In genomic region chr17:19739241-19740201, GRCh38 we compare ENCODE assay signal across 36 cellular contexts. TPM values are rescaled to one million over a fixed set of nuclear protein-coding genes. Genes with fewer than 3 reads are reported as not detected.
"Had no signal": no experiment of that assay in that cellular context is flagged by ENCODE, and none has a peak within 500 bp of the region (broad histone marks: within the 10 kb centered on the region; RNA-seq: fewer than 3 reads in every experiment).

No MANE protein-coding gene starts in this region.

- H3K27ac ChIP-seq: adrenal gland, body of pancreas, esophagus muscularis mucosa, foreskin keratinocyte, gastrocnemius medialis, VCaP had no signal

- H3K27me3 ChIP-seq: adrenal gland, body of pancreas, esophagus muscularis mucosa, foreskin keratinocyte, gastrocnemius medialis had no signal

- H3K36me3 ChIP-seq: adrenal gland, esophagus muscularis mucosa, gastrocnemius medialis had no signal

- H3K9me3 ChIP-seq: adrenal gland, body of pancreas, esophagus muscularis mucosa, gastrocnemius medialis had no signal

- H3K4me3 ChIP-seq: adrenal gland, body of pancreas, esophagus muscularis mucosa, gastrocnemius medialis had no signal

- DNase-seq: activated CD4-positive, alpha-beta memory T cell treated with anti-CD3 and anti-CD28 coated beads, Interleukin-2, amount 10 ng/mL, durations not matched to agents 7 days and 5 days; activated CD4-positive, alpha-beta T cell treated with anti-CD3 and anti-CD28 coated beads for 1 hour; activated CD4-positive, alpha-beta T cell treated with anti-CD3 and anti-CD28 coated beads for 4 hours; activated CD4-positive, alpha-beta T cell treated with anti-CD3 and anti-CD28 coated beads, Interleukin-2, amount 10 ng/mL, durations not matched to agents 7 days and 5 days; activated CD4-positive, alpha-beta T cell treated with anti-CD3 and anti-CD28 coated beads, Interleukin-2, amount 50 U/mL, for 4 hours; activated CD8-positive, alpha-beta memory T cell treated with anti-CD3 and anti-CD28 coated beads, Interleukin-2, amount 10 ng/mL, durations not matched to agents 7 days and 5 days; activated CD8-positive, alpha-beta memory T cell treated with anti-CD3 and anti-CD28 coated beads, Interleukin-2, amount 50 U/mL, for 4 hours; activated effector memory CD4-positive, alpha-beta T cell treated with anti-CD3 and anti-CD28 coated beads, Interleukin-2, amount 50 U/mL, for 16 hours; activated naive CD4-positive, alpha-beta T cell treated with anti-CD3 and anti-CD28 coated beads for 36 hours; activated naive CD8-positive, alpha-beta T cell treated with anti-CD3 and anti-CD28 coated beads for 36 hours; activated naive CD8-positive, alpha-beta T cell treated with anti-CD3 and anti-CD28 coated beads, Interleukin-2, amount 50 U/mL, for 24 hours; activated T-cell treated with anti-CD3 and anti-CD28 coated beads, Interleukin-2, amount 50 U/mL, for 1 hour; activated T-cell treated with anti-CD3 and anti-CD28 coated beads, Interleukin-2, amount 50 U/mL, for 48 hours; adrenal gland; amygdala; aorta; body of pancreas; caudate nucleus; cortex of kidney; dermis blood vessel endothelial cell; effector CD4-positive, alpha-beta T cell; effector memory CD8-positive, alpha-beta T cell; erythroblast; foreskin keratinocyte; gastrocnemius medialis; glutamatergic neuron; T-helper 2 cell had no signal

- FAIRE-seq: colon had no signal

- H3K4me1 ChIP-seq: foreskin keratinocyte, gastrocnemius medialis had no signal

- ATAC-seq: activated CD8-positive, alpha-beta memory T cell treated with anti-CD3 and anti-CD28 coated beads, Interleukin-2, amount 10 ng/mL, durations not matched to agents 7 days and 5 days; activated naive CD8-positive, alpha-beta T cell treated with anti-CD3 and anti-CD28 coated beads, Interleukin-2, amount 50 U/mL, for 24 hours; body of pancreas; effector memory CD8-positive, alpha-beta T cell; foreskin keratinocyte; gastrocnemius medialis; WTC11 had no signal

RNA-seq across cellular contexts. Expression of gene ALDH3A1, which starts 8.6 kb away (rescaled TPM):
- total RNA-seq: activated CD4-positive, alpha-beta memory T cell treated with anti-CD3 and anti-CD28 coated beads, Interleukin-2, amount 10 ng/mL, durations not matched to agents 7 days and 5 days; activated CD4-positive, alpha-beta T cell treated with anti-CD3 and anti-CD28 coated beads, Interleukin-2, amount 10 ng/mL, durations not matched to agents 7 days and 5 days; activated CD8-positive, alpha-beta memory T cell treated with anti-CD3 and anti-CD28 coated beads for 36 hours; activated naive CD4-positive, alpha-beta T cell treated with anti-CD3 and anti-CD28 coated beads for 36 hours; activated T-helper 1 cell treated with anti-CD3 and anti-CD28 coated beads, Interleukin-12 subunit alpha, Interleukin-12 subunit beta, Interleukin-2, Interleukin-4 antibody, amounts not matched to agents 30 ng/mL and 10 ng/mL and 1 ng/mL, durations not matched to agents 14 hours and 24 hours and 36 hours; activated T-helper 2 cell treated with anti-CD3 and anti-CD28 coated beads, Interferon-gamma antibody, Interleukin-2, Interleukin-4, amounts not matched to agents 10 μg/mL and 5 μg/mL and 100 μg/mL, durations not matched to agents 14 hours and 24 hours and 36 hours; chondrocyte; T-helper 1 cell treated with Interleukin-12 subunit alpha and Interleukin-12 subunit beta and Interleukin-4 antibody, amounts not matched to agents 30 ng/mL and 1 ng/mL, for 36 hours had no signal

RNA-seq across cellular contexts. Expression of gene SLC47A2, which starts 23.1 kb away (rescaled TPM):
- total RNA-seq: activated CD4-positive, alpha-beta memory T cell treated with anti-CD3 and anti-CD28 coated beads, Interleukin-2, amount 10 ng/mL, durations not matched to agents 7 days and 5 days; activated CD4-positive, alpha-beta T cell treated with anti-CD3 and anti-CD28 coated beads, Interleukin-2, amount 10 ng/mL, durations not matched to agents 7 days and 5 days; activated CD8-positive, alpha-beta memory T cell treated with anti-CD3 and anti-CD28 coated beads for 36 hours; activated CD8-positive, alpha-beta memory T cell treated with anti-CD3 and anti-CD28 coated beads, Interleukin-2, amount 10 ng/mL, durations not matched to agents 7 days and 5 days; activated naive CD4-positive, alpha-beta T cell treated with anti-CD3 and anti-CD28 coated beads for 36 hours; activated naive CD8-positive, alpha-beta T cell treated with anti-CD3 and anti-CD28 coated beads for 36 hours; activated T-helper 1 cell treated with anti-CD3 and anti-CD28 coated beads, Interleukin-12 subunit alpha, Interleukin-12 subunit beta, Interleukin-2, Interleukin-4 antibody, amounts not matched to agents 30 ng/mL and 10 ng/mL and 1 ng/mL, durations not matched to agents 14 hours and 24 hours and 36 hours; activated T-helper 2 cell treated with anti-CD3 and anti-CD28 coated beads, Interferon-gamma antibody, Interleukin-2, Interleukin-4, amounts not matched to agents 10 μg/mL and 5 μg/mL and 100 μg/mL, durations not matched to agents 14 hours and 24 hours and 36 hours; aorta; chondrocyte; dermis blood vessel endothelial cell; esophagus muscularis mucosa; T-helper 1 cell treated with Interleukin-12 subunit alpha and Interleukin-12 subunit beta and Interleukin-4 antibody, amounts not matched to agents 30 ng/mL and 1 ng/mL, for 36 hours; WTC11 had no signal
